ENCODE assay signal across 8 cellular contexts in genomic region chr10:22438714-22439113, GRCh38.
A peak's percentile ranks its signal among the peaks of the same experiment; 100 is the strongest.
DNase-seq lines count a peak whose midpoint lies in the region; ATAC-seq and TF ChIP-seq lines count a peak whose summit lies in the region.
"Had no signal": no experiment of that assay in that cellular context is flagged by ENCODE, and none has a peak within 500 bp of the region (broad histone marks: within the 10 kb centered on the region; RNA-seq: fewer than 3 reads in every experiment).

No MANE protein-coding gene starts in this region.

- H3F3A ChIP-seq in PC-3 (ENCODE audit: low read length, unreplicated experiment) = peaks cover 12% of the 10 kb centered on the region

- no peaks in the 10 kb centered on the region for H3K27me3 ChIP-seq in PC-3 (ENCODE audit: low read length)
- H3K27me3 ChIP-seq in skeletal muscle tissue (ENCODE audit: control insufficient read depth in 3 of 3, insufficient read depth in 3 of 3, low read length in 3 of 3) = peaks cover 0 to 4% (median 0%) of the 10 kb centered on the region in 3 donors

- H2AFZ ChIP-seq in PC-3 (ENCODE audit: low read length) = no peak overlapping the region

- no peak for DNase-seq in GM12865 (ENCODE audit: low read depth)
- no peak for DNase-seq in PC-3
- DNase-seq in fibroblast of the aortic adventitia (ENCODE audit: low read depth) = no peak
- DNase-seq in hippocampal formation (lab: John Stamatoyannopoulos, UW) = no peak
- DNase-seq: NCI-H187 treated with DMSO at 0.1 percent for 48 hours had no signal

- H3K9me2 ChIP-seq in PC-3 (replicated peaks; ENCODE audit: low read length) = no peaks in the 10 kb centered on the region

- H3K9me3 ChIP-seq in PC-3 (ENCODE audit: low read length) (no peaks in the 10 kb centered on the region), skeletal muscle tissue (ENCODE audit: control insufficient read depth in 3 of 3, low read length in 3 of 3) (no peaks in the 10 kb centered on the region)

- no peaks in the 10 kb centered on the region for H4K20me1 ChIP-seq in PC-3 (ENCODE audit: low read length)

- no TSS peak for BruUV-seq in PC-3 (replicated peaks; lab: Mats Ljungman, UMichigan)

- peak overlapping the region; percentile 98 for H3K4me2 ChIP-seq in PC-3 (ENCODE audit: low read length)

- CTCF ChIA-PET in PC-3 (lab: Charles Lee) = no interaction called here

- no peaks in the 10 kb centered on the region for H3K36me3 ChIP-seq in PC-3 (ENCODE audit: low read depth, low read length)
- no peaks in the 10 kb centered on the region for H3K36me3 ChIP-seq in skeletal muscle tissue (ENCODE audit: control insufficient read depth in 3 of 3, insufficient read depth in 3 of 3, low read length in 3 of 3)

- H3K4me1 ChIP-seq in PC-3 (ENCODE audit: insufficient read depth, low read length) (peaks cover 42% of the 10 kb centered on the region), skeletal muscle tissue (ENCODE audit: control insufficient read depth in 3 of 3, insufficient read depth in 3 of 3, low read length in 3 of 3) (peaks cover 9 to 19% (median 16%) of the 10 kb centered on the region in 3 donors)

- POLR2A ChIA-PET in PC-3 (lab: Charles Lee; ENCODE audit: unreplicated experiment) = interaction anchor here (0.9 kb wide), 1 partner anchor 12 kb away, joined by 4 read pairs; no protein-coding TSS in a partner anchor

- H3K27ac ChIP-seq in PC-3 (ENCODE audit: low read length) = peak overlapping the region; percentile 95
- H3K27ac ChIP-seq in skeletal muscle tissue (ENCODE audit: low read depth, low read length) = no peak overlapping the region

- intact Hi-C loops in PC-3 (cut with micrococcal nuclease) = loop anchor here (5.0 kb wide), 2 partner anchors 114 to 274 kb away; partner anchors contain the start of gene PIP4K2A

- no peak for ATAC-seq in PC-3
- ATAC-seq in GM18520 (IDR thresholded peaks at IDR 0.05; ENCODE audit: unreplicated experiment) = no peak
- no peak for ATAC-seq in GM21447 (IDR thresholded peaks at IDR 0.05; ENCODE audit: unreplicated experiment)

- H3K4me3 ChIP-seq in GM12865 (ENCODE audit: low read depth, low read length) (peak overlapping the region; percentile 77; the same call in 1 of the 2 replicates), PC-3 (ENCODE audit: low read length) (peak overlapping the region; percentile 93), fibroblast of the aortic adventitia (ENCODE audit: low read depth, low read length) (peak overlapping the region; percentile 74), skeletal muscle tissue (ENCODE audit: low read length in 3 of 3) (peak overlapping the region in 2 of 3 donors; percentile 88 to 92)

- TF ChIP-seq CTCF in GM12865 (IDR thresholded peaks at IDR 0.05; ENCODE audit: insufficient read depth, low read depth, low read length, missing control alignments) (no peak), PC-3 (conservative IDR thresholded peaks at IDR 0.05; ENCODE audit: low read depth, low read length) (no peak), fibroblast of the aortic adventitia (IDR thresholded peaks at IDR 0.05; ENCODE audit: insufficient read depth, low read length) (no peak)

- peaks cover 41% of the 10 kb centered on the region for H3K79me2 ChIP-seq in PC-3 (ENCODE audit: low read length)

- peak overlapping the region; percentile 100 for H3K9ac ChIP-seq in PC-3 (ENCODE audit: low read length)
- H3K9ac ChIP-seq in skeletal muscle tissue (ENCODE audit: low read depth in 1 of 3, low read length in 3 of 3) = peak overlapping the region in 1 of 3 donors; percentile 98
